In the genomic region with DNA sequence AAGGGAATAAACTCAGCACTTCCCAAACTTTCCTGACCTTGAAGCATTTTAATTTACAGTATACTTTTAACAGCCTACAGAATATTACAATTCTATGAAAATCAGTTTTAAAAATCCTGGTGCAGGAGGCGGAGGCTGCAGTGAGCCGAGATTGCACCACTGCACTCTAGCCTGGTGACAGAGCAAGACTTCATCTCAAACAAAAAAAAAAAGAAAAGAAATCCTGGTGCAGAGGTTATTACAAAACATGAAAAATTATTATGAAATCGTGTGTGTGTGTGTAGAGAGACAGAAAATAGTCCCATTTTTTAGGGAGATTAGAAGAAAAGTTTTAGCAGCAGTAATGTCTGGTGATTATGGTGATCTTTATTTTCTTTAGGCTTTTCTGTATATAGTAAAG, we compare ENCODE assay signal across 2 cellular contexts.
TF ChIP-seq lines count a peak whose summit lies in the region.

No MANE protein-coding gene starts in this region.

TF ChIP-seq in IMR-90, 13 proteins besides CTCF, POLR2A, EP300 and RAD21 (continued from another document):
- TF ChIP-seq, protein P1, sequence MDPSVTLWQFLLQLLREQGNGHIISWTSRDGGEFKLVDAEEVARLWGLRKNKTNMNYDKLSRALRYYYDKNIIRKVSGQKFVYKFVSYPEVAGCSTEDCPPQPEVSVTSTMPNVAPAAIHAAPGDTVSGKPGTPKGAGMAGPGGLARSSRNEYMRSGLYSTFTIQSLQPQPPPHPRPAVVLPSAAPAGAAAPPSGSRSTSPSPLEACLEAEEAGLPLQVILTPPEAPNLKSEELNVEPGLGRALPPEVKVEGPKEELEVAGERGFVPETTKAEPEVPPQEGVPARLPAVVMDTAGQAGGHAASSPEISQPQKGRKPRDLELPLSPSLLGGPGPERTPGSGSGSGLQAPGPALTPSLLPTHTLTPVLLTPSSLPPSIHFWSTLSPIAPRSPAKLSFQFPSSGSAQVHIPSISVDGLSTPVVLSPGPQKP (IDR thresholded peaks at IDR 0.05; ENCODE audit: borderline replicate concordance, low read depth, low read length), result no peak
- TF ChIP-seq BHLHE40 (IDR thresholded peaks at IDR 0.05; ENCODE audit: low read depth, low read length), result no peak
TF ChIP-seq in IMR-90: peak in this region for 1.

TF ChIP-seq in SK-N-SH treated with all-trans-retinoic acid at 6 μM for 48 hours, 23 proteins besides CTCF, POLR2A, EP300 and RAD21 (continued from another document):
- TF ChIP-seq ZNF8 (CRISPR knock-in tag; IDR thresholded peaks at IDR 0.05), result no peak
